Comparison of ENCODE assay signal across 21 cellular contexts in the genomic region with DNA sequence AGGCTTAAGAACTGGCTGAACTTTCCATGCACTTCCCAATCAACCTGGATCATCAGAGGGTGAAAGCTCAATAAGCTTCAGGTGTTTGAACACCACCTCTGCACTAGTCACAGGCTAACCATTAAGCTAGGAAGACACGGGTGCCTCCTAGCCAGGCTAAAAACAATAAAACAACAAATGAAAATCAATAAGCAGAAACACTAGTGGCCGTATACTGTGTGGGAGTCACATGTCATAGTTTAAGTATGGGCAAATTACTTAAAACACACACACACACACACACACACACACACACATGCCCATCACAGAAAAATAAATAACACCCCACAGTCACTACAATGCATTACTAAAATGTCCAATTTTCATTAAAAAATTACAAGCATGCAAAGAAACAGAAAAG.
DNase-seq lines count a peak whose midpoint lies in the region; ATAC-seq, FAIRE-seq and TF ChIP-seq lines count a peak whose summit lies in the region.
"Had no signal": no experiment of that assay in that cellular context is flagged by ENCODE, and none has a peak within 500 bp of the region (broad histone marks: within the 10 kb centered on the region; RNA-seq: fewer than 3 reads in every experiment).

No MANE protein-coding gene starts in this region.

- H3K4me2 ChIP-seq in HepG2 (ENCODE audit: low read depth, low read length) (no peak overlapping the region), osteoblast (ENCODE audit: insufficient read depth, low read length) (no peak overlapping the region), SK-N-SH (no peak overlapping the region)
- H3K4me2 ChIP-seq: GM23338, KMS-11 had no signal

- no peak overlapping the region for H3K4me3 ChIP-seq in ACC112 (ENCODE audit: low read depth, low read length)
- H3K4me3 ChIP-seq in bronchial epithelial cell (ENCODE audit: low read depth, low read length) = no peak overlapping the region
- no peak overlapping the region for H3K4me3 ChIP-seq in HepG2 (replicated peaks in 1 of 3; ENCODE audit: insufficient read depth in 1 of 3, low read depth in 2 of 3, low read length in 3 of 3)
- H3K4me3 ChIP-seq in osteoblast (ENCODE audit: insufficient read depth, low read length) = no peak overlapping the region
- H3K4me3 ChIP-seq in SK-N-SH (ENCODE audit: low read depth in 2 of 2, low read length in 1 of 2) = no peak overlapping the region
- H3K4me3 ChIP-seq in prostate gland = no peak overlapping the region
- H3K4me3 ChIP-seq: GM23338, SK-N-MC had no signal

- no peak overlapping the region for H3K9ac ChIP-seq in HepG2 (ENCODE audit: insufficient read depth, low read depth, low read length)
- H3K9ac ChIP-seq in SK-N-SH = no peak overlapping the region
- H3K9ac ChIP-seq: KMS-11 had no signal

- TF ChIP-seq CTCF in bronchial epithelial cell (IDR thresholded peaks at IDR 0.05; ENCODE audit: insufficient read depth, low read length, severe bottlenecking) = no peak
- TF ChIP-seq CTCF in HepG2 (CRISPR knock-in tag; IDR thresholded peaks at IDR 0.05) = no peak
- no peak for TF ChIP-seq CTCF in osteoblast (IDR thresholded peaks at IDR 0.05; ENCODE audit: extremely low read depth, low read depth, low read length)
- no peak for TF ChIP-seq CTCF in SK-N-SH (IDR thresholded peaks at IDR 0.05)
- TF ChIP-seq CTCF in prostate gland (IDR thresholded peaks at IDR 0.05) = no peak

- in situ Hi-C loops in HepG2 (cut with HindIII; ENCODE audit: extremely low pct_ligation_motif_present, low pct_unique_long_range_greater_than_20kb) = no loop called here

- no peak for DNase-seq in bronchial epithelial cell (ENCODE audit: low read depth)
- DNase-seq in HepG2 (ENCODE audit: low spot score) = no peak
- DNase-seq in osteoblast (ENCODE audit: insufficient read length, low spot score, missing footprints) = no peak
- no peak for DNase-seq in SK-N-SH
- no peak for DNase-seq in prostate gland (ENCODE audit: low spot score)
- DNase-seq: MV-4-11, NCI-H1694 treated with DMSO at 0.1 percent for 48 hours, NCI-H2107, NCI-H2227 treated with DMSO at 0.1 percent for 48 hours, NCI-H510A treated with DMSO at 0.1 percent for 48 hours, NCI-H774, OCI-M1, Right ventricle myocardium superior had no signal

- no peaks in the 10 kb centered on the region for H3K27me3 ChIP-seq in ACC112 (ENCODE audit: insufficient read depth, low read length)
- H3K27me3 ChIP-seq in bronchial epithelial cell (ENCODE audit: control insufficient read depth, insufficient read depth, low read length) = no peaks in the 10 kb centered on the region
- no peaks in the 10 kb centered on the region for H3K27me3 ChIP-seq in HepG2 (ENCODE audit: control insufficient read depth in 1 of 2, insufficient read depth in 2 of 2, low read length in 2 of 2)
- no peaks in the 10 kb centered on the region for H3K27me3 ChIP-seq in osteoblast (ENCODE audit: insufficient read depth, low read length)
- H3K27me3 ChIP-seq in SK-N-SH (ENCODE audit: insufficient read depth) = no peaks in the 10 kb centered on the region
- no peaks in the 10 kb centered on the region for H3K27me3 ChIP-seq in prostate gland (replicated peaks; ENCODE audit: insufficient read depth)

- peak; percentile 83 for FAIRE-seq in bronchial epithelial cell (lab: Jason Lieb, UNC)
- FAIRE-seq in HepG2 (lab: Jason Lieb, UNC) = no peak
- FAIRE-seq: G401.6 had no signal

- H4K20me1 ChIP-seq in HepG2 (ENCODE audit: insufficient read depth, low read length) (no peaks in the 10 kb centered on the region), osteoblast (ENCODE audit: insufficient read depth, low read length) (peaks cover 15% of the 10 kb centered on the region), SK-N-SH (ENCODE audit: insufficient read depth) (peaks cover 73% of the 10 kb centered on the region)

- no TSS peak for BruUV-seq in HepG2 (replicated peaks; lab: Mats Ljungman, UMichigan)

- no peaks in the 10 kb centered on the region for H3K9me3 ChIP-seq in HepG2 (ENCODE audit: low read length)
- no peaks in the 10 kb centered on the region for H3K9me3 ChIP-seq in osteoblast (ENCODE audit: low read depth, low read length)
- H3K9me3 ChIP-seq in SK-N-SH = no peaks in the 10 kb centered on the region
- H3K9me3 ChIP-seq in prostate gland = no peaks in the 10 kb centered on the region

- H3K4me1 ChIP-seq in ACC112 (ENCODE audit: control insufficient read depth, insufficient read depth, low read length, unreplicated experiment) = peaks cover 13% of the 10 kb centered on the region
- peaks cover 23% of the 10 kb centered on the region for H3K4me1 ChIP-seq in HepG2 (ENCODE audit: insufficient read depth, low read length)
- peaks cover 14% of the 10 kb centered on the region for H3K4me1 ChIP-seq in osteoblast (ENCODE audit: insufficient read depth, low read length)
- H3K4me1 ChIP-seq in SK-N-SH (ENCODE audit: control insufficient read depth in 1 of 2, insufficient read depth in 2 of 2, low read depth in 1 of 2, low read length in 1 of 2) = no peaks in the 10 kb centered on the region; a peak in 1 of 4 replicates
- no peaks in the 10 kb centered on the region for H3K4me1 ChIP-seq in prostate gland (replicated peaks)

- TF ChIP-seq EP300 in HepG2 (IDR thresholded peaks at IDR 0.05; ENCODE audit: low read depth in 2 of 2, low read length in 2 of 2) (no peak), HepG2 (CRISPR knock-in tag; IDR thresholded peaks at IDR 0.05; ENCODE audit: borderline replicate concordance) (no peak), SK-N-SH (IDR thresholded peaks at IDR 0.05; ENCODE audit: borderline replicate concordance in 1 of 2, low read depth in 1 of 2, low read length in 1 of 2) (no peak)

- H3K79me2 ChIP-seq in ACC112 (ENCODE audit: control insufficient read depth, insufficient read depth, low read length, unreplicated experiment) = peaks cover 36% of the 10 kb centered on the region
- peaks cover 2% of the 10 kb centered on the region for H3K79me2 ChIP-seq in HepG2 (ENCODE audit: insufficient read depth, low read length)
- H3K79me2 ChIP-seq in osteoblast (ENCODE audit: insufficient read depth, low read length) = peaks cover 88% of the 10 kb centered on the region
- peaks cover 99% of the 10 kb centered on the region for H3K79me2 ChIP-seq in SK-N-SH (ENCODE audit: insufficient read depth)

- POLR2A ChIA-PET in HepG2 (lab: Yijun Ruan, JAX) = no interaction called here
- POLR2A ChIA-PET in SK-N-SH (lab: Yijun Ruan, JAX) = no interaction called here

- H3K27ac ChIP-seq in ACC112 (ENCODE audit: low read depth, low read length) = 0 out of 2 replicates have a peak overlapping the region, but pooled peaks have one; percentile 19
- peak overlapping the region; percentile 12 for H3K27ac ChIP-seq in HepG2 (ENCODE audit: extremely low read length, insufficient read depth, low read length)
- H3K27ac ChIP-seq in osteoblast (ENCODE audit: low read depth, low read length) = peak overlapping the region; percentile 1
- H3K27ac ChIP-seq in SK-N-SH (ENCODE audit: low read depth in 2 of 2, low read length in 1 of 2) = peak overlapping the region in 1 of 2 experiments; percentile 4; a peak in 1 of 4 replicates
- H3K27ac ChIP-seq in prostate gland = no peak overlapping the region
- H3K27ac ChIP-seq: C4-2B, KMS-11, SK-N-MC had no signal

- peaks cover 6% of the 10 kb centered on the region for H3F3A ChIP-seq in SK-N-SH (replicated peaks; ENCODE audit: insufficient read depth)

- intact Hi-C loops in HepG2 (cut with micrococcal nuclease; ENCODE audit: unreplicated experiment) (no loop called here), prostate gland (cut with DNase I) (no loop called here)

- TF ChIP-seq POLR2A in HepG2 (IDR thresholded peaks at IDR 0.05; ENCODE audit: insufficient read depth in 1 of 2, low read depth in 2 of 2, low read length in 2 of 2) (no peak), prostate gland (IDR thresholded peaks at IDR 0.05) (no peak)

- no peaks in the 10 kb centered on the region for H3K9me2 ChIP-seq in SK-N-SH

- no peak overlapping the region for H2AFZ ChIP-seq in ACC112 (ENCODE audit: low read length, unreplicated experiment)
- no peak overlapping the region for H2AFZ ChIP-seq in HepG2 (ENCODE audit: low read length)
- no peak overlapping the region for H2AFZ ChIP-seq in osteoblast (ENCODE audit: low read length)
- no peak overlapping the region for H2AFZ ChIP-seq in SK-N-SH (ENCODE audit: low read depth)
- H2AFZ ChIP-seq: GM23338 had no signal

- CTCF ChIA-PET in HepG2 (lab: Yijun Ruan, JAX; ENCODE audit: low intra/inter-chr PET ratio, low total read pairs) (no interaction called here), SK-N-SH (lab: Yijun Ruan, JAX) (interaction anchor here (1.0 kb wide), 1 partner anchor 263 kb away, joined by 3 read pairs; no protein-coding TSS in a partner anchor)

- WGBS in HepG2 (ENCODE audit: low lambda C conversion rate) = 21% methylated on average over 2 of the region's 2 CpGs
- WGBS in SK-N-SH (ENCODE audit: low lambda C conversion rate) = 87% methylated on average over 2 of the region's 2 CpGs
- 63% methylated on average over 2 of the region's 2 CpGs for WGBS in prostate gland

- H3K36me3 ChIP-seq in ACC112 (ENCODE audit: insufficient read depth, low read length) (peaks cover 9% of the 10 kb centered on the region), bronchial epithelial cell (ENCODE audit: control insufficient read depth, insufficient read depth, low read length) (no peaks in the 10 kb centered on the region), HepG2 (replicated peaks in 1 of 2; ENCODE audit: control insufficient read depth in 1 of 2, insufficient read depth in 2 of 2, low read length in 2 of 2) (peaks cover 0 to 7% of the 10 kb centered on the region in 2 experiments; a peak in 1 of 5 replicates), osteoblast (ENCODE audit: insufficient read depth, low read length) (peaks cover 19% of the 10 kb centered on the region), SK-N-SH (replicated peaks in 1 of 2; ENCODE audit: control insufficient read depth in 1 of 2, insufficient read depth in 2 of 2, low read length in 1 of 2) (peaks cover 38 to 45% of the 10 kb centered on the region in 2 experiments), prostate gland (no peaks in the 10 kb centered on the region)

- peak; percentile 75 for ATAC-seq in HepG2
- no peak for ATAC-seq in HG03039 (IDR thresholded peaks at IDR 0.05; ENCODE audit: unreplicated experiment)
- ATAC-seq in GM19395 (IDR thresholded peaks at IDR 0.05; ENCODE audit: unreplicated experiment) = no peak
- ATAC-seq: GM23338 had no signal

- TF ChIP-seq RAD21 in HepG2 (CRISPR knock-in tag; IDR thresholded peaks at IDR 0.05) = no peak
- TF ChIP-seq RAD21 in SK-N-SH (IDR thresholded peaks at IDR 0.05; ENCODE audit: low read length) = no peak

TF ChIP-seq in HepG2, 621 proteins besides CTCF, POLR2A, EP300 and RAD21 (continues in another document):
- TF ChIP-seq LCORL (IDR thresholded peaks at IDR 0.05) (no peak), LCORL (CRISPR knock-in tag; IDR thresholded peaks at IDR 0.05) (0 out of 2 replicates have a peak, but pooled peaks have one; percentile 17), SOX6 (IDR thresholded peaks at IDR 0.05) (no peak), SOX6 (CRISPR knock-in tag; IDR thresholded peaks at IDR 0.05) (peak; percentile 44)

Comparison
In these comparisons a context has a peak if more than half of its experiments do, and no peak if none do; other contexts are left out.
1. H3K27ac ChIP-seq: peak in ACC112 (single experiment), HepG2 (single experiment) and osteoblast (single experiment); none in prostate gland (0 of 2).